ENCODE assay signal across 9 cellular contexts in the genomic region with DNA sequence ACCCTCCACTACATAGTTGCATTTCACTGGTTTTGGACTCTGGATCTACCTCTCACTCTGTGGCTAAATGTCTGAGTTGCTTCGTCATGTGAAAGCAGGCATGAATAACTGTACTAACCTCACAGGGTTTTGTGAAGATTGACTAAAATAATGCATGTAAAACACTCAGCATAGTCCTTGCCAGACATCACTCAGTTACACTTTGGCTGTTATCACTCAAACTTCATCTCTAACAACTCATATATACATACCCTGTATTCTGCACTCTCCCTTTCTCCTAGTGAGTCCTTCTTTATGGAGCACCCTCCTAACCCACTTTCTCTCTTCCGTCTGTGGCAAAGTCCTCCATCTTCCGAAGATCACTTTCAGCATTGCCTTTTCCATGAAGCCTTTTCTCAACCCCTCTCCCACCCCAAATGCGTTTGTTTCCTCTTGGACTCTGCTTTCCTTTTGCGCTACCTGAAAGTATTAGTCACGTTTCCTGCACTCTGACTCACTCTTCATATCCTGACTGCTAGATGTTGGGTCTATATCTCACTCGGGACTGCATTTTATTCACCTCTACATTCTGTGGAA.
A peak's percentile ranks its signal among the peaks of the same experiment; 100 is the strongest.
DNase-seq lines count a peak whose midpoint lies in the region; ATAC-seq, FAIRE-seq and TF ChIP-seq lines count a peak whose summit lies in the region.
"Had no signal": no experiment of that assay in that cellular context is flagged by ENCODE, and none has a peak within 500 bp of the region (broad histone marks: within the 10 kb centered on the region; RNA-seq: fewer than 3 reads in every experiment).

No MANE protein-coding gene starts in this region.

- H3K27me3 ChIP-seq in endodermal cell (ENCODE audit: control insufficient read depth, insufficient read depth, low read length, poor library complexity, severe bottlenecking), result no peaks in the 10 kb centered on the region

- H3K9ac ChIP-seq in endodermal cell (ENCODE audit: extremely low read depth, low read length, poor library complexity, severe bottlenecking), result no peak overlapping the region

- H3K27ac ChIP-seq in endodermal cell (ENCODE audit: low read depth, low read length), result no peak overlapping the region

- 85 to 92% methylated on average over 6 to 7 of the region's 7 CpGs for WGBS in endodermal cell (ENCODE audit: insufficient coverage in 1 of 2, insufficient read length in 1 of 2), 2 experiments

- H3K36me3 ChIP-seq in endodermal cell (ENCODE audit: control insufficient read depth, insufficient read depth, low read length), result no peaks in the 10 kb centered on the region

- peak; percentile 90 for FAIRE-seq in RCC 7860 (lab: Jason Lieb, UNC)

- intact Hi-C loops in CD14-positive monocyte (cut with micrococcal nuclease), result no loop called here

- H3K4me3 Mint-ChIP-seq in endodermal cell, result no peak overlapping the region
- H3K4me3 Mint-ChIP-seq in CD14-positive monocyte, result no peak overlapping the region

- no peaks in the 10 kb centered on the region for H3K9me3 Mint-ChIP-seq in endodermal cell
- no peaks in the 10 kb centered on the region for H3K9me3 Mint-ChIP-seq in CD14-positive monocyte

- H3K27me3 Mint-ChIP-seq in endodermal cell (ENCODE audit: insufficient read depth) (no peaks in the 10 kb centered on the region), CD14-positive monocyte (ENCODE audit: low read depth in 3 of 3) (peaks cover 0 to 2% (median 1%) of the 10 kb centered on the region in 3 donors)

- no peaks in the 10 kb centered on the region for H3K4me1 ChIP-seq in endodermal cell (ENCODE audit: control insufficient read depth, insufficient read depth, low read length)

- H3K36me3 Mint-ChIP-seq in endodermal cell (ENCODE audit: low read depth) (no peaks in the 10 kb centered on the region), CD14-positive monocyte (no peaks in the 10 kb centered on the region)

- no peaks in the 10 kb centered on the region for H3K9me3 ChIP-seq in endodermal cell (ENCODE audit: control insufficient read depth, low read length)

- H3K27ac Mint-ChIP-seq in endodermal cell, result no peak overlapping the region
- H3K27ac Mint-ChIP-seq in CD14-positive monocyte, result no peak overlapping the region

- H3K4me1 Mint-ChIP-seq in endodermal cell (peaks cover 13% of the 10 kb centered on the region), CD14-positive monocyte (peaks cover 31% of the 10 kb centered on the region)

- DNase-seq in RCC 7860 (ENCODE audit: low spot score) (peak; percentile 84), fibroblast of mammary gland (ENCODE audit: low read depth) (peak; percentile 54), GF-D8 (lab: John Stamatoyannopoulos, UW) (no peak), endodermal cell (no peak), CD14-positive monocyte (ENCODE audit: low spot score) (no peak), SHP77 treated with DMSO at 0.1 percent for 48 hours (lab: John Stamatoyannopoulos, UW) (no peak)
- DNase-seq: left cardiac atrium had no signal

- ATAC-seq in GM18520 (IDR thresholded peaks at IDR 0.05; ENCODE audit: unreplicated experiment), result peak; percentile 38
- peak; percentile 67 for ATAC-seq in HG02610 (IDR thresholded peaks at IDR 0.05; ENCODE audit: unreplicated experiment)

- H3K4me3 ChIP-seq in fibroblast of mammary gland (ENCODE audit: control insufficient read depth, low read depth, low read length), result no peak overlapping the region
- H3K4me3 ChIP-seq in endodermal cell (ENCODE audit: low read length), result no peak overlapping the region

- TF ChIP-seq CTCF in fibroblast of mammary gland (conservative IDR thresholded peaks at IDR 0.05; ENCODE audit: control insufficient read depth, insufficient read depth, low read depth, low read length) (no peak), endodermal cell (conservative IDR thresholded peaks at IDR 0.05) (no peak), CD14-positive monocyte (IDR thresholded peaks at IDR 0.05) (no peak)

Comparison
In these comparisons a context has a peak if more than half of its experiments do, and no peak if none do; other contexts are left out.
1. DNase-seq: peak in RCC 7860 (single experiment) and fibroblast of mammary gland (single experiment); none in GF-D8 (single experiment), endodermal cell (single experiment), CD14-positive monocyte (single experiment) and SHP77 treated with DMSO at 0.1 percent for 48 hours (single experiment).